ENCODE assay signal across 24 cellular contexts in the genomic region with DNA sequence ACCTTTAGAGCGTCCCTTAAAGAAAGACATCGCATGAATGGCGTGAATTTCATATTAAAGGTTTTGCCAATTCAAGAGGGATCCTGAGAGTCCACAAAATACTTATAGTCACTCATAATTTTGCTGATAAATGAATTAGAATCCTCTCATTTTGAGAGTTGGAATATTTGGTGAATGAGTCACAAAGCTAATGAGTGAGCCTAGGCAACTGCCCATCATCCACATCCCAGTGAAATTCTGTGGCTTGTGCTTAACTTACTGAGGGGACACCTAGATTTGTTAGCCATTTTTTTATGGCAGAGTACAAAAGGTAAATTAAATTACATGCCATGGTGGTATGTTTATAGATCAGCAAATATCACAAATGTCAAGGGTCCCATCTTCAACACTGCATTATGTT. TPM values are rescaled to one million over a fixed set of nuclear protein-coding genes. Genes with fewer than 3 reads are reported as not detected.
DNase-seq lines count a peak whose midpoint lies in the region; ATAC-seq and TF ChIP-seq lines count a peak whose summit lies in the region.
"Had no signal": no experiment of that assay in that cellular context is flagged by ENCODE, and none has a peak within 500 bp of the region (broad histone marks: within the 10 kb centered on the region; RNA-seq: fewer than 3 reads in every experiment).

No MANE protein-coding gene starts in this region.

- no peak for ATAC-seq in HG03442 (IDR thresholded peaks at IDR 0.05; ENCODE audit: unreplicated experiment)
- no peak for ATAC-seq in effector memory CD8-positive, alpha-beta T cell (replicated peaks)
- ATAC-seq: K562 had no signal

- no peak overlapping the region for H3K27ac ChIP-seq in H9 (ENCODE audit: insufficient read length, low read depth, low read length)
- H3K27ac ChIP-seq: PC-9 had no signal

- H4K91ac ChIP-seq in H9 (ENCODE audit: insufficient read length, low read depth, low read length) = no peak overlapping the region

- no peak overlapping the region for H3K4me3 Mint-ChIP-seq in H9
- no peak overlapping the region for H3K4me3 Mint-ChIP-seq in effector memory CD8-positive, alpha-beta T cell
- H3K4me3 Mint-ChIP-seq: CD4-positive, alpha-beta memory T cell had no signal

- H2BK20ac ChIP-seq in H9 (ENCODE audit: low read depth, low read length, poor library complexity, severe bottlenecking) = no peak overlapping the region

- no peak overlapping the region for H2AK5ac ChIP-seq in H9 (ENCODE audit: insufficient read length, low read length)

- H2BK12ac ChIP-seq in H9 (ENCODE audit: insufficient read length, low read depth, low read length) = no peak overlapping the region

- H3K4ac ChIP-seq in H9 (ENCODE audit: low read depth, low read length) = no peak overlapping the region

- DNase-seq in ELR (ENCODE audit: low read depth) = peak; percentile 54
- DNase-seq in M059J (ENCODE audit: low read depth) = peak; percentile 39
- peak; percentile 8 for DNase-seq in choroid plexus epithelial cell (ENCODE audit: low read depth)
- no peak for DNase-seq in stimulated activated CD4-positive, alpha-beta T cell treated with anti-CD3 and anti-CD28 coated beads, Interleukin-1b, Interleukin-23, amount 100 ng/mL, for 48 hours
- DNase-seq in H9 = no peak
- no peak for DNase-seq in effector memory CD8-positive, alpha-beta T cell
- DNase-seq: C1 segment of cervical spinal cord; CD4-positive, alpha-beta memory T cell; COR-L47; DMS53; Kasumi-1; MG63; NCI-H1105 treated with DMSO at 0.1 percent for 48 hours; NCI-H146; NCI-H1930; NCI-H2107; NCI-H524; NCI-H748 treated with DMSO at 0.1 percent for 48 hours; NK-92 treated with Interleukin-12 subunit alpha and Interleukin-12 subunit beta, amount 100 ng/mL, for 24 hours; PC-9; SHP77 treated with DMSO at 0.1 percent for 48 hours; SW 1271 had no signal

- H3K79me2 ChIP-seq in H9 (ENCODE audit: insufficient read depth, low read length) = no peaks in the 10 kb centered on the region

- H4K20me1 ChIP-seq in H9 (ENCODE audit: control insufficient read depth, insufficient read depth, insufficient read length) = no peaks in the 10 kb centered on the region

- H2AFZ ChIP-seq in H9 (ENCODE audit: low read length) = no peak overlapping the region
- H2AFZ ChIP-seq: PC-9 had no signal

- H3K23ac ChIP-seq in H9 (ENCODE audit: insufficient read length, low read depth, low read length) = no peak overlapping the region

- H3K9ac ChIP-seq in H9 (ENCODE audit: extremely low read depth, insufficient read length, low read length) = no peak overlapping the region

- H3K4me2 ChIP-seq in H9 (ENCODE audit: insufficient read depth, insufficient read length, low read length) = no peak overlapping the region
- H3K4me2 ChIP-seq: PC-9 had no signal

- no peaks in the 10 kb centered on the region for H3K79me1 ChIP-seq in H9 (ENCODE audit: insufficient read depth, low read depth, low read length, poor library complexity, severe bottlenecking)

- H3K4me3 ChIP-seq in choroid plexus epithelial cell (ENCODE audit: low read depth, low read length) = no peak overlapping the region
- H3K4me3 ChIP-seq: K562, MG63, PC-9 had no signal

- H3K36me3 Mint-ChIP-seq in H9 (ENCODE audit: insufficient read depth in 1 of 3, low read depth in 3 of 3) = peaks cover 9 to 43% (median 33%) of the 10 kb centered on the region in 3 experiments
- peaks cover 63% of the 10 kb centered on the region for H3K36me3 Mint-ChIP-seq in effector memory CD8-positive, alpha-beta T cell (ENCODE audit: insufficient read depth)

- no peaks in the 10 kb centered on the region for H3K4me1 Mint-ChIP-seq in H9
- no peaks in the 10 kb centered on the region for H3K4me1 Mint-ChIP-seq in effector memory CD8-positive, alpha-beta T cell (ENCODE audit: low read depth in 2 of 2)

- TF ChIP-seq CTCF in choroid plexus epithelial cell (conservative IDR thresholded peaks at IDR 0.05; ENCODE audit: low read depth, low read length) = no peak
- TF ChIP-seq CTCF in H9 (conservative IDR thresholded peaks at IDR 0.05) = no peak

- no peaks in the 10 kb centered on the region for H3K23me2 ChIP-seq in H9 (ENCODE audit: insufficient read length, low read depth, low read length, poor library complexity, severe bottlenecking)

- H3K27ac Mint-ChIP-seq in H9 = no peak overlapping the region
- no peak overlapping the region for H3K27ac Mint-ChIP-seq in effector memory CD8-positive, alpha-beta T cell

- no peak overlapping the region for H3T11ph ChIP-seq in H9 (ENCODE audit: low read length)

- H3K14ac ChIP-seq in H9 (ENCODE audit: insufficient read depth, low read length) = no peak overlapping the region

- WGBS in H9 (ENCODE audit: extremely low coverage, insufficient read length, low lambda C conversion rate) = no CpG with 5 or more reads among the region's 3 CpGs

- H3K9me3 ChIP-seq in H9 (ENCODE audit: control insufficient read depth, low read depth, low read length) = no peaks in the 10 kb centered on the region
- H3K9me3 ChIP-seq: MG63 had no signal

- H3K18ac ChIP-seq in H9 (ENCODE audit: insufficient read length, low read depth, low read length) = no peak overlapping the region

- no peak overlapping the region for H4K5ac ChIP-seq in H9 (ENCODE audit: insufficient read length, low read depth, low read length)

- H4K8ac ChIP-seq in H9 (replicated peaks; ENCODE audit: insufficient read length, low read depth, low read length) = no peak overlapping the region

- no peak overlapping the region for H3K56ac ChIP-seq in H9 (ENCODE audit: insufficient read length, low read depth, low read length)

- no peaks in the 10 kb centered on the region for H3K27me3 Mint-ChIP-seq in H9 (ENCODE audit: low read depth)
- H3K27me3 Mint-ChIP-seq in effector memory CD8-positive, alpha-beta T cell = no peaks in the 10 kb centered on the region
- H3K27me3 Mint-ChIP-seq: CD4-positive, alpha-beta memory T cell had no signal

- no peaks in the 10 kb centered on the region for H3K9me3 Mint-ChIP-seq in H9
- H3K9me3 Mint-ChIP-seq in effector memory CD8-positive, alpha-beta T cell = no peaks in the 10 kb centered on the region
- H3K9me3 Mint-ChIP-seq: CD4-positive, alpha-beta memory T cell had no signal

- no peak overlapping the region for H2BK15ac ChIP-seq in H9 (ENCODE audit: low read depth, low read length)

- H2BK120ac ChIP-seq in H9 (ENCODE audit: low read depth, low read length, poor library complexity, severe bottlenecking) = no peak overlapping the region

- no peak overlapping the region for H2BK5ac ChIP-seq in H9 (ENCODE audit: insufficient read length, low read length)

- no peaks in the 10 kb centered on the region for H3K27me3 ChIP-seq in H9 (ENCODE audit: insufficient read depth, low read length)
- H3K27me3 ChIP-seq: MG63 had no signal

- no peaks in the 10 kb centered on the region for H3K4me1 ChIP-seq in H9 (ENCODE audit: insufficient read depth, low read length)

RNA-seq across cellular contexts. Expression of a gene that starts 12.7 kb away (rescaled TPM):
- total RNA-seq in M059J (2014; rRNA removed; shearing (Covaris generic)) = not detected in 2 replicates
- total RNA-seq in H9 (2021) = not detected in 2 replicates

RNA-seq across cellular contexts. Expression of a gene that starts 21.4 kb away (rescaled TPM):
- 19.4 and 21.3 TPM in 2 replicates for total RNA-seq in M059J (2014; rRNA removed; shearing (Covaris generic))
- total RNA-seq in H9 (2021) = 18.4 and 18.5 TPM in 2 replicates

RNA-seq across cellular contexts. Expression of a gene that starts 21.9 kb away (rescaled TPM):
- total RNA-seq in M059J (2014; rRNA removed; shearing (Covaris generic)) = 79.3 and 133 TPM in 2 replicates
- 190 and 201 TPM in 2 replicates for total RNA-seq in H9 (2021)

RNA-seq across cellular contexts. Expression of a gene that starts 58.9 kb away (rescaled TPM):
- total RNA-seq in M059J (2014; rRNA removed; shearing (Covaris generic)) = 0.59 and 1.4 TPM in 2 replicates
- total RNA-seq in H9 (2021) = 1.1 and 2.7 TPM in 2 replicates

RNA-seq across cellular contexts. Expression of a gene that starts 59.1 kb away (rescaled TPM):
- total RNA-seq in M059J (2014; rRNA removed; shearing (Covaris generic)) = 6.1 and 10.6 TPM in 2 replicates
- total RNA-seq in H9 (2021) = 9.1 and 9.5 TPM in 2 replicates

Comparison
In these comparisons a context has a peak if more than half of its experiments do, and no peak if none do; other contexts are left out.
1. DNase-seq: peak in ELR (single experiment), M059J (single experiment) and choroid plexus epithelial cell (single experiment); none in stimulated activated CD4-positive, alpha-beta T cell treated with anti-CD3 and anti-CD28 coated beads, Interleukin-1b, Interleukin-23, amount 100 ng/mL, for 48 hours (single experiment), H9 (single experiment) and effector memory CD8-positive, alpha-beta T cell (0 of 3).